17 cellular contexts compared by ENCODE assay signal in the genomic region with DNA sequence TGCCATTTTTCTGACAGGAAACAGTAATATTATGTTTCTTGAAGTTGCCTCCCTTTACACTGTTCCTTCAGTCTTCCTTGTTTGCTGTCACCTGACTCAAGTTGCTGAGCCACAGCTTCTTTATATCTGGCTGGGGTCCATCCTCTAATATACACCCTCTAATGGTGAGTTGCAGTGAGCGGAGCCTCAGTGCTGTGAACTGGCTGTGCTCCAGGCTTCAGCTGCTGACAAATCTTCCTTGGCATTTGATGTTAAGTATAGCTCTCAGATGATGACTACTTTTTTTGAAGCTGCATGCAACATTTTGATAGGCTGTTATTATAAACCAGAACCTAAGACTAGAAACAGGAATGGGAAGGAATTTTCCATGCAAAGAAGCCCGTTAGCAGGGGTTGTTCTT.
DNase-seq lines count a peak whose midpoint lies in the region; ATAC-seq and TF ChIP-seq lines count a peak whose summit lies in the region.
"Had no signal": no experiment of that assay in that cellular context is flagged by ENCODE, and none has a peak within 500 bp of the region (broad histone marks: within the 10 kb centered on the region; RNA-seq: fewer than 3 reads in every experiment).

No MANE protein-coding gene starts in this region.

- CTCF ChIA-PET in CD4-positive, alpha-beta T cell (lab: Charles Lee): no interaction called here

- no peaks in the 10 kb centered on the region for H3K36me3 ChIP-seq in RWPE2 (ENCODE audit: low read depth)
- H3K36me3 ChIP-seq in fibroblast of lung (ENCODE audit: control insufficient read depth, insufficient read depth, low read length): no peaks in the 10 kb centered on the region

- no peaks in the 10 kb centered on the region for H4K20me1 ChIP-seq in fibroblast of lung (ENCODE audit: control insufficient read depth, extremely low read depth, insufficient read depth, low read length)

- no peaks in the 10 kb centered on the region for H3K36me3 Mint-ChIP-seq in CD4-positive, alpha-beta T cell (ENCODE audit: low read depth)
- H3K36me3 Mint-ChIP-seq: activated naive CD8-positive, alpha-beta T cell treated with anti-CD3 and anti-CD28 coated beads, Interleukin-2, amount 10 ng/mL, durations not matched to agents 7 days and 5 days had no signal

- H3K4me3 ChIP-seq in RWPE2 (ENCODE audit: severe bottlenecking) (no peak overlapping the region), fibroblast of lung (replicated peaks in 1 of 4; ENCODE audit: control extremely low read depth in 1 of 4, insufficient read depth in 1 of 4, low read depth in 3 of 4, low read length in 4 of 4) (no peak overlapping the region)

- intact Hi-C loops in CD4-positive, alpha-beta T cell (cut with DNase I, micrococcal nuclease): no loop called here

- no peaks in the 10 kb centered on the region for H3K4me1 Mint-ChIP-seq in CD4-positive, alpha-beta T cell (ENCODE audit: low read depth)
- H3K4me1 Mint-ChIP-seq: activated CD4-positive, alpha-beta memory T cell treated with anti-CD3 and anti-CD28 coated beads, Interleukin-2, amount 10 ng/mL, durations not matched to agents 7 days and 5 days had no signal

- H3K4me1 ChIP-seq in RWPE2 (ENCODE audit: insufficient read depth, poor library complexity, severe bottlenecking) (no peaks in the 10 kb centered on the region), fibroblast of lung (ENCODE audit: control insufficient read depth, extremely low read depth, insufficient read depth, low read length) (no peaks in the 10 kb centered on the region)
- H3K4me1 ChIP-seq: parathyroid adenoma had no signal

- H3K27ac Mint-ChIP-seq in CD4-positive, alpha-beta T cell: no peak overlapping the region
- H3K27ac Mint-ChIP-seq: activated CD4-positive, alpha-beta memory T cell treated with anti-CD3 and anti-CD28 coated beads, Interleukin-2, amount 10 ng/mL, durations not matched to agents 7 days and 5 days; activated naive CD8-positive, alpha-beta T cell treated with anti-CD3 and anti-CD28 coated beads, Interleukin-2, amount 10 ng/mL, durations not matched to agents 7 days and 5 days had no signal

- 0 out of 3 replicates have a peak, but pooled peaks have one; percentile 29 for ATAC-seq in RWPE2 (ENCODE audit: low read depth)
- ATAC-seq in GM21576 (IDR thresholded peaks at IDR 0.05; ENCODE audit: unreplicated experiment): no peak
- no peak for ATAC-seq in HG02798 (IDR thresholded peaks at IDR 0.05; ENCODE audit: poor library complexity, unreplicated experiment)
- no peak for ATAC-seq in CD4-positive, alpha-beta T cell (ENCODE audit: poor library complexity)

- no peaks in the 10 kb centered on the region for H3K27me3 ChIP-seq in RWPE2 (ENCODE audit: insufficient read depth, poor library complexity, severe bottlenecking)
- no peaks in the 10 kb centered on the region for H3K27me3 ChIP-seq in fibroblast of lung (ENCODE audit: control insufficient read depth, insufficient read depth, low read length)
- no peaks in the 10 kb centered on the region for H3K27me3 ChIP-seq in CD4-positive, alpha-beta T cell (ENCODE audit: control insufficient read depth, insufficient read depth, low read length)

- H3K9ac ChIP-seq in fibroblast of lung (ENCODE audit: insufficient read depth, low read length): no peak overlapping the region
- H3K9ac ChIP-seq: parathyroid adenoma had no signal

- H3K4me2 ChIP-seq in fibroblast of lung (ENCODE audit: extremely low read depth, insufficient read depth, low read length): no peak overlapping the region

- no peak for TF ChIP-seq CTCF in RWPE2 (IDR thresholded peaks at IDR 0.05; ENCODE audit: poor library complexity, severe bottlenecking)
- TF ChIP-seq CTCF in fibroblast of lung (conservative IDR thresholded peaks at IDR 0.05 in 1 of 2, IDR thresholded peaks at IDR 0.05 in 1 of 2; ENCODE audit: low read depth in 1 of 2, low read length in 2 of 2): no peak
- no peak for TF ChIP-seq CTCF in CD4-positive, alpha-beta T cell (IDR thresholded peaks at IDR 0.05)

- H3K79me2 ChIP-seq in fibroblast of lung (ENCODE audit: control insufficient read depth, insufficient read depth, low read length): no peaks in the 10 kb centered on the region
- H3K79me2 ChIP-seq: parathyroid adenoma had no signal

- H2AFZ ChIP-seq in fibroblast of lung (ENCODE audit: low read length): no peak overlapping the region
- H2AFZ ChIP-seq: parathyroid adenoma had no signal

- H3K4me3 Mint-ChIP-seq in CD4-positive, alpha-beta T cell: no peak overlapping the region
- H3K4me3 Mint-ChIP-seq: activated CD4-positive, alpha-beta memory T cell treated with anti-CD3 and anti-CD28 coated beads, Interleukin-2, amount 10 ng/mL, durations not matched to agents 7 days and 5 days; activated naive CD8-positive, alpha-beta T cell treated with anti-CD3 and anti-CD28 coated beads, Interleukin-2, amount 10 ng/mL, durations not matched to agents 7 days and 5 days had no signal

- H3K27ac ChIP-seq in RWPE2 (ENCODE audit: poor library complexity, severe bottlenecking): no peak overlapping the region
- no peak overlapping the region for H3K27ac ChIP-seq in fibroblast of lung (ENCODE audit: insufficient read depth, low read length)
- H3K27ac ChIP-seq in CD4-positive, alpha-beta T cell (ENCODE audit: low read depth, low read length): no peak overlapping the region
- H3K27ac ChIP-seq: parathyroid adenoma had no signal

- H3K9me3 ChIP-seq in RWPE2 (ENCODE audit: severe bottlenecking) (no peaks in the 10 kb centered on the region), fibroblast of lung (ENCODE audit: control insufficient read depth, insufficient read depth, low read depth, low read length) (no peaks in the 10 kb centered on the region)
- H3K9me3 ChIP-seq in CD4-positive, alpha-beta T cell (ENCODE audit: control insufficient read depth, low read length): no peaks in the 10 kb centered on the region

- DNase-seq in HT1080 (ENCODE audit: low read depth) (peak; percentile 77), RWPE2 (ENCODE audit: low spot score) (no peak), fibroblast of lung (ENCODE audit: low read depth in 2 of 2) (peak; percentile 4 to 75), pons (ENCODE audit: low spot score) (peak; percentile 22)
- no peak for DNase-seq in activated CD8-positive, alpha-beta memory T cell treated with anti-CD3 and anti-CD28 coated beads, Interleukin-2, amount 50 U/mL, for 48 hours
- no peak for DNase-seq in CD4-positive, alpha-beta T cell
- DNase-seq: activated CD4-positive, alpha-beta memory T cell treated with anti-CD3 and anti-CD28 coated beads, Interleukin-2, amount 10 ng/mL, durations not matched to agents 7 days and 5 days; activated naive CD8-positive, alpha-beta T cell treated with anti-CD3 and anti-CD28 coated beads, Interleukin-2, amount 10 ng/mL, durations not matched to agents 7 days and 5 days; erythroblast; KBM-7; left colon; NCI-H748 treated with DMSO at 0.1 percent for 48 hours; SW 1271; trophoblast cell had no signal

- H3K27me3 Mint-ChIP-seq in CD4-positive, alpha-beta T cell: no peaks in the 10 kb centered on the region
- H3K27me3 Mint-ChIP-seq: activated CD4-positive, alpha-beta memory T cell treated with anti-CD3 and anti-CD28 coated beads, Interleukin-2, amount 10 ng/mL, durations not matched to agents 7 days and 5 days; activated naive CD8-positive, alpha-beta T cell treated with anti-CD3 and anti-CD28 coated beads, Interleukin-2, amount 10 ng/mL, durations not matched to agents 7 days and 5 days had no signal

- POLR2A ChIA-PET in CD4-positive, alpha-beta T cell (lab: Charles Lee): no interaction called here

- peaks cover 2% of the 10 kb centered on the region for H3K9me3 Mint-ChIP-seq in CD4-positive, alpha-beta T cell
- H3K9me3 Mint-ChIP-seq: activated CD4-positive, alpha-beta memory T cell treated with anti-CD3 and anti-CD28 coated beads, Interleukin-2, amount 10 ng/mL, durations not matched to agents 7 days and 5 days; activated naive CD8-positive, alpha-beta T cell treated with anti-CD3 and anti-CD28 coated beads, Interleukin-2, amount 10 ng/mL, durations not matched to agents 7 days and 5 days had no signal

Comparison
In these comparisons a context has a peak if more than half of its experiments do, and no peak if none do; other contexts are left out.
1. DNase-seq: peak in HT1080 (single experiment), fibroblast of lung (2 of 2) and pons (single experiment); none in RWPE2 (single experiment), activated CD8-positive, alpha-beta memory T cell treated with anti-CD3 and anti-CD28 coated beads, Interleukin-2, amount 50 U/mL, for 48 hours (single experiment) and CD4-positive, alpha-beta T cell (0 of 10).